ENCODE assay signal across 17 cellular contexts in genomic region chr10:51638737-51639136, GRCh38.
DNase-seq lines count a peak whose midpoint lies in the region; ATAC-seq, FAIRE-seq and TF ChIP-seq lines count a peak whose summit lies in the region.
"Had no signal": no experiment of that assay in that cellular context is flagged by ENCODE, and none has a peak within 500 bp of the region (broad histone marks: within the 10 kb centered on the region; RNA-seq: fewer than 3 reads in every experiment).

No MANE protein-coding gene starts in this region.

- no peak overlapping the region for H4K5ac ChIP-seq in H9 (ENCODE audit: insufficient read length, low read depth, low read length)

- H3K27ac Mint-ChIP-seq in type B pancreatic cell (no peak overlapping the region), H9 (no peak overlapping the region)

- CTCF ChIA-PET in SK-N-SH (lab: Yijun Ruan, JAX) = no interaction called here

- H2AFZ ChIP-seq in SK-N-SH (ENCODE audit: low read depth) (no peak overlapping the region), H9 (ENCODE audit: low read length) (no peak overlapping the region)

- H2BK5ac ChIP-seq in H9 (ENCODE audit: insufficient read length, low read length) = no peak overlapping the region

- intact Hi-C loops in kidney (cut with DNase I) = no loop called here

- H3K9me2 ChIP-seq in SK-N-SH = no peaks in the 10 kb centered on the region

- H2BK120ac ChIP-seq in H9 (ENCODE audit: low read depth, low read length, poor library complexity, severe bottlenecking) = no peak overlapping the region

- no peak overlapping the region for H3K18ac ChIP-seq in H9 (ENCODE audit: insufficient read length, low read depth, low read length)

- H3K4ac ChIP-seq in H9 (ENCODE audit: low read depth, low read length) = no peak overlapping the region

- no peak for TF ChIP-seq EP300 in SK-N-SH (IDR thresholded peaks at IDR 0.05; ENCODE audit: borderline replicate concordance in 1 of 2, low read depth in 1 of 2, low read length in 1 of 2)

- H3K36me3 Mint-ChIP-seq in type B pancreatic cell (peaks cover 3% of the 10 kb centered on the region), H9 (ENCODE audit: insufficient read depth in 1 of 3, low read depth in 3 of 3) (no peaks in the 10 kb centered on the region)

- no peak overlapping the region for H3T11ph ChIP-seq in H9 (ENCODE audit: low read length)

- H2AK5ac ChIP-seq in H9 (ENCODE audit: insufficient read length, low read length) = no peak overlapping the region

- H3K4me1 ChIP-seq in SK-N-SH (ENCODE audit: control insufficient read depth in 1 of 2, insufficient read depth in 2 of 2, low read depth in 1 of 2, low read length in 1 of 2) (peaks cover 0 to 8% of the 10 kb centered on the region in 2 experiments; a peak in 1 of 4 replicates), foreskin keratinocyte (no peaks in the 10 kb centered on the region), kidney (ENCODE audit: control insufficient read depth in 1 of 2, insufficient read depth in 1 of 2, low read depth in 1 of 2, low read length in 2 of 2) (no peaks in the 10 kb centered on the region), H9 (ENCODE audit: insufficient read depth, low read length) (no peaks in the 10 kb centered on the region)
- H3K4me1 ChIP-seq: BLaER1 treated with 17β-estradiol and CSF1 and Interleukin-3, amounts not matched to agents 10 nM and 100 nM had no signal

- no peaks in the 10 kb centered on the region for H3K79me2 ChIP-seq in SK-N-SH (ENCODE audit: insufficient read depth)
- H3K79me2 ChIP-seq in H9 (ENCODE audit: insufficient read depth, low read length) = no peaks in the 10 kb centered on the region

- H3F3A ChIP-seq in SK-N-SH (replicated peaks; ENCODE audit: insufficient read depth) = no peaks in the 10 kb centered on the region

- peaks cover 6% of the 10 kb centered on the region for H3K27me3 Mint-ChIP-seq in type B pancreatic cell
- H3K27me3 Mint-ChIP-seq in H9 (ENCODE audit: low read depth) = no peaks in the 10 kb centered on the region

- no peaks in the 10 kb centered on the region for H3K4me1 Mint-ChIP-seq in type B pancreatic cell (ENCODE audit: unreplicated experiment)
- peaks cover 0 to 3% of the 10 kb centered on the region in 2 experiments; a peak in 2 of 4 replicates for H3K4me1 Mint-ChIP-seq in H9

- H3K27ac ChIP-seq in SK-N-SH (ENCODE audit: low read depth in 2 of 2, low read length in 1 of 2) (no peak overlapping the region), foreskin keratinocyte (no peak overlapping the region), kidney (ENCODE audit: low read depth in 2 of 2, low read length in 2 of 2) (no peak overlapping the region), H9 (ENCODE audit: insufficient read length, low read depth, low read length) (no peak overlapping the region)
- H3K27ac ChIP-seq: BLaER1 treated with 17β-estradiol and CSF1 and Interleukin-3, amounts not matched to agents 10 nM and 100 nM had no signal

- H3K14ac ChIP-seq in H9 (ENCODE audit: insufficient read depth, low read length) = no peak overlapping the region

- peak; percentile 21; the same call in 1 of the 2 replicates for TF ChIP-seq CTCF in SK-N-SH (IDR thresholded peaks at IDR 0.05)
- TF ChIP-seq CTCF in foreskin keratinocyte (conservative IDR thresholded peaks at IDR 0.05) = peak; percentile 7
- TF ChIP-seq CTCF in type B pancreatic cell (conservative IDR thresholded peaks at IDR 0.05) = peak; percentile 57
- no peak for TF ChIP-seq CTCF in kidney (IDR thresholded peaks at IDR 0.05; ENCODE audit: borderline replicate concordance, extremely low read depth, insufficient read depth)
- no peak; the same call in 2 of the 3 replicates for TF ChIP-seq CTCF in H9 (conservative IDR thresholded peaks at IDR 0.05)

- H3K4me3 ChIP-seq in SK-N-SH (ENCODE audit: low read depth in 2 of 2, low read length in 1 of 2) (no peak overlapping the region), kidney (ENCODE audit: low read length in 2 of 2) (no peak overlapping the region)
- H3K4me3 ChIP-seq: BLaER1 treated with 17β-estradiol and CSF1 and Interleukin-3, amounts not matched to agents 10 nM and 100 nM; K562 had no signal

- no peak for DNase-seq in SK-N-SH
- peak; percentile 4 for DNase-seq in RKO (ENCODE audit: low spot score)
- no peak for DNase-seq in foreskin keratinocyte
- no peak for DNase-seq in type B pancreatic cell (ENCODE audit: extremely low spot score, unreplicated experiment)
- no peak for DNase-seq in stimulated activated CD4-positive, alpha-beta T cell treated with anti-CD3 and anti-CD28 coated beads, Interleukin-2, amount 100 ng/mL, for 48 hours
- DNase-seq in kidney = no peak
- DNase-seq in H9 = no peak
- DNase-seq: GF-D8, NCI-H1436 treated with DMSO at 0.1 percent for 48 hours, NCI-H2081, NCI-H510A, NCI-H774, SHP77 treated with DMSO at 0.1 percent for 48 hours had no signal

- H4K91ac ChIP-seq in H9 (ENCODE audit: insufficient read length, low read depth, low read length) = no peak overlapping the region

- no peaks in the 10 kb centered on the region for H3K27me3 ChIP-seq in SK-N-SH (ENCODE audit: insufficient read depth)
- H3K27me3 ChIP-seq in foreskin keratinocyte = no peaks in the 10 kb centered on the region
- no peaks in the 10 kb centered on the region for H3K27me3 ChIP-seq in H9 (ENCODE audit: insufficient read depth, low read length)
- H3K27me3 ChIP-seq: BLaER1 treated with 17β-estradiol and CSF1 and Interleukin-3, amounts not matched to agents 10 nM and 100 nM had no signal

- H3K9me3 ChIP-seq in SK-N-SH (no peaks in the 10 kb centered on the region), kidney (ENCODE audit: control insufficient read depth in 1 of 2, low read length in 2 of 2) (no peaks in the 10 kb centered on the region), H9 (ENCODE audit: control insufficient read depth, low read depth, low read length) (no peaks in the 10 kb centered on the region)
- H3K9me3 ChIP-seq: BLaER1 treated with 17β-estradiol and CSF1 and Interleukin-3, amounts not matched to agents 10 nM and 100 nM had no signal

- ATAC-seq in SK-N-SH treated with all-trans-retinoic acid at 6 μM for 48 hours = no peak
- peak; percentile 32 for ATAC-seq in foreskin keratinocyte
- ATAC-seq: K562 had no signal

- no peaks in the 10 kb centered on the region for H3K23me2 ChIP-seq in H9 (ENCODE audit: insufficient read length, low read depth, low read length, poor library complexity, severe bottlenecking)

- H3K36me3 ChIP-seq in SK-N-SH (replicated peaks in 1 of 2; ENCODE audit: control insufficient read depth in 1 of 2, insufficient read depth in 2 of 2, low read length in 1 of 2) = no peaks in the 10 kb centered on the region
- H3K36me3 ChIP-seq in kidney (ENCODE audit: control insufficient read depth in 1 of 2, insufficient read depth in 2 of 2, low read length in 2 of 2) = no peaks in the 10 kb centered on the region
- H3K36me3 ChIP-seq: BLaER1 treated with 17β-estradiol and CSF1 and Interleukin-3, amounts not matched to agents 10 nM and 100 nM had no signal

- no peaks in the 10 kb centered on the region for H3K79me1 ChIP-seq in H9 (ENCODE audit: insufficient read depth, low read depth, low read length, poor library complexity, severe bottlenecking)

- H2BK12ac ChIP-seq in H9 (ENCODE audit: insufficient read length, low read depth, low read length) = no peak overlapping the region

- H3K56ac ChIP-seq in H9 (ENCODE audit: insufficient read length, low read depth, low read length) = no peak overlapping the region

- no peak overlapping the region for H2BK20ac ChIP-seq in H9 (ENCODE audit: low read depth, low read length, poor library complexity, severe bottlenecking)

- H3K4me2 ChIP-seq in SK-N-SH (no peak overlapping the region), H9 (ENCODE audit: insufficient read depth, insufficient read length, low read length) (no peak overlapping the region)
- H3K4me2 ChIP-seq: BLaER1 treated with 17β-estradiol and CSF1 and Interleukin-3, amounts not matched to agents 10 nM and 100 nM had no signal

- WGBS in SK-N-SH (ENCODE audit: low lambda C conversion rate) = 96% methylated on average over 1 of the region's 1 CpG
- no CpG with 5 or more reads among the region's 1 CpG for WGBS in H9 (ENCODE audit: extremely low coverage, insufficient read length, low lambda C conversion rate)

- no peak for FAIRE-seq in kidney (lab: Jason Lieb, UNC)
- FAIRE-seq: K562, RCC 7860 had no signal

- POLR2A ChIA-PET in SK-N-SH (lab: Yijun Ruan, JAX) = interaction anchor here (0.6 kb wide), 1 partner anchor 1014 kb away, joined by 7 read pairs; no protein-coding TSS in a partner anchor

- H3K4me3 Mint-ChIP-seq in type B pancreatic cell = no peak overlapping the region
- H3K4me3 Mint-ChIP-seq in H9 = no peak overlapping the region

- no peak overlapping the region for H2BK15ac ChIP-seq in H9 (ENCODE audit: low read depth, low read length)

- no peak overlapping the region for H4K8ac ChIP-seq in H9 (replicated peaks; ENCODE audit: insufficient read length, low read depth, low read length)

- H4K20me1 ChIP-seq in SK-N-SH (ENCODE audit: insufficient read depth) (no peaks in the 10 kb centered on the region), H9 (ENCODE audit: control insufficient read depth, insufficient read depth, insufficient read length) (no peaks in the 10 kb centered on the region)
- H4K20me1 ChIP-seq: BLaER1 treated with 17β-estradiol and CSF1 and Interleukin-3, amounts not matched to agents 10 nM and 100 nM had no signal

- no peak overlapping the region for H3K9ac ChIP-seq in SK-N-SH
- H3K9ac ChIP-seq in kidney (ENCODE audit: low read length in 2 of 2) = no peak overlapping the region
- no peak overlapping the region for H3K9ac ChIP-seq in H9 (ENCODE audit: extremely low read depth, insufficient read length, low read length)
- H3K9ac ChIP-seq: BLaER1 treated with 17β-estradiol and CSF1 and Interleukin-3, amounts not matched to agents 10 nM and 100 nM had no signal

- no peak for TF ChIP-seq RAD21 in SK-N-SH (IDR thresholded peaks at IDR 0.05; ENCODE audit: low read length)

- peaks cover 4% of the 10 kb centered on the region for H3K9me3 Mint-ChIP-seq in type B pancreatic cell
- no peaks in the 10 kb centered on the region for H3K9me3 Mint-ChIP-seq in H9

- H3K23ac ChIP-seq in H9 (ENCODE audit: insufficient read length, low read depth, low read length) = no peak overlapping the region

TF ChIP-seq in SK-N-SH, 30 proteins besides CTCF, POLR2A, EP300 and RAD21 (continues in another document):
- TF ChIP-seq, protein P1, sequence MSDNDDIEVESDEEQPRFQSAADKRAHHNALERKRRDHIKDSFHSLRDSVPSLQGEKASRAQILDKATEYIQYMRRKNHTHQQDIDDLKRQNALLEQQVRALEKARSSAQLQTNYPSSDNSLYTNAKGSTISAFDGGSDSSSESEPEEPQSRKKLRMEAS (IDR thresholded peaks at IDR 0.05; ENCODE audit: low read depth) = no peak

TF ChIP-seq in SK-N-SH treated with all-trans-retinoic acid at 6 μM for 48 hours, 23 proteins besides CTCF, POLR2A, EP300 and RAD21 (continues in another document):
- TF ChIP-seq SNAI2 (CRISPR knock-in tag; IDR thresholded peaks at IDR 0.05) = no peak

Comparison
In these comparisons a context has a peak if more than half of its experiments do, and no peak if none do; other contexts are left out.
1. CTCF ChIP-seq: peak in SK-N-SH (single experiment), foreskin keratinocyte (single experiment) and type B pancreatic cell (single experiment); none in kidney (single experiment) and H9 (single experiment).